In the genomic region with DNA sequence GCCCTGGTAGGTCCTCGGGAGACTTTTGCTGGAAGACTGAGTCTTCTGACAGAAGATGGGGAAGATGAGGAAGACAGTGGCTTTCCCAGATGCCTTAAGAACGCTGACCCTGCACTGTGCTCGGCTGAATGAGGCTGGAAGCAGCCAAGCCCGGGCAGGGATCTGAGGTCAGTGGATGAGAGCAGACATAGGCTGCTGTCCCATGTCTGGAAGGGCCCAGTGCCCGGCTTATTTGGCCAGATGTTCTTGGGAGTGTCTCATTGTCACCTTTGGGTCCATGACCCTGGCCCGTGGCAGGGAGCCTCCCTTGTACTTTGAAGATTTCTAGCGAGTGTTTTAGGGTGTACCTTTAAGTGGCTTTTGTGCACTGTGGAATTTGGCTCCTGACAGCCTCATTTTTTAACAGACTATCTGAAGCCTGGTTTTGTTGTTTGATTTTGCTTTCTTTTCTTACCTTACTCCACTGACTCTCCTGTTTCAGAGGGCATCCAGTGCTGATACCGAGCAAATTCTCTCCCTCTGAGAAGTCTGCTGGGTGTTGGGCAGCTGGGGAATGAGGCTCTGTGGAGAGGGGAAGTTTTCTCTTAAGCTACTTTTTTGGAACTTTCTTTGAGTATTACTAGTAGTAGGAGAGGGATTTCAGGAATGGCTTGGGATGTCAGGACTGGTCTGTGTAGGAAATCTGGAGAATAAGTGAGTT, we compare ENCODE assay signal across 15 cellular contexts.
DNase-seq lines count a peak whose midpoint lies in the region; ATAC-seq and TF ChIP-seq lines count a peak whose summit lies in the region.
"Had no signal": no experiment of that assay in that cellular context is flagged by ENCODE, and none has a peak within 500 bp of the region (broad histone marks: within the 10 kb centered on the region; RNA-seq: fewer than 3 reads in every experiment).

No MANE protein-coding gene starts in this region.

- H4K8ac ChIP-seq in H9 (replicated peaks; ENCODE audit: insufficient read length, low read depth, low read length): no peak overlapping the region

- no peak overlapping the region for H3K4me3 ChIP-seq in mucosa of descending colon
- H3K4me3 ChIP-seq in stomach: no peak overlapping the region
- H3K4me3 ChIP-seq: GM12878, spleen had no signal

- H3K9ac ChIP-seq in H9 (ENCODE audit: extremely low read depth, insufficient read length, low read length): no peak overlapping the region

- DNase-seq in H9 (no peak), globus pallidus (ENCODE audit: low spot score) (peak; percentile 63), mucosa of descending colon (no peak), substantia nigra (lab: John Stamatoyannopoulos, UW) (peak in 11 of 49 donors; percentile 6 to 42 (median 12)), stomach (no peak)
- no peak for DNase-seq in CD4-positive, alpha-beta T cell
- DNase-seq: activated effector memory CD4-positive, alpha-beta T cell treated with Interleukin-2 at 50 U/mL for 16 hours; NCI-H1417; SHP77 treated with DMSO at 0.1 percent for 48 hours; spleen; stimulated activated naive CD4-positive, alpha-beta T cell had no signal

- no peak overlapping the region for H3K27ac ChIP-seq in H9 (ENCODE audit: insufficient read length, low read depth, low read length)
- peak overlapping the region; percentile 69 for H3K27ac ChIP-seq in substantia nigra (ENCODE audit: low read depth, low read length, poor library complexity, severe bottlenecking)
- no peak overlapping the region for H3K27ac ChIP-seq in CD4-positive, alpha-beta T cell (ENCODE audit: low read depth, low read length)
- peak overlapping the region in 2 of 5 donors; percentile 25 to 57 for H3K27ac ChIP-seq in stomach
- H3K27ac ChIP-seq: HL-60, spleen had no signal

- H3K14ac ChIP-seq in H9 (ENCODE audit: insufficient read depth, low read length): no peak overlapping the region; the same call in 1 of the 2 replicates

- no peak overlapping the region for H3K4ac ChIP-seq in H9 (ENCODE audit: low read depth, low read length)

- no peak overlapping the region for H3K23ac ChIP-seq in H9 (ENCODE audit: insufficient read length, low read depth, low read length)

- H3K4me1 Mint-ChIP-seq in H9: peaks cover 0 to 7% of the 10 kb centered on the region in 2 experiments; a peak in 2 of 4 replicates
- H3K4me1 Mint-ChIP-seq in CD4-positive, alpha-beta T cell (ENCODE audit: low read depth): no peaks in the 10 kb centered on the region

- H3K9me3 Mint-ChIP-seq in H9: no peaks in the 10 kb centered on the region
- no peaks in the 10 kb centered on the region for H3K9me3 Mint-ChIP-seq in CD4-positive, alpha-beta T cell

- no peaks in the 10 kb centered on the region; the same call in 1 of the 2 replicates for H3K27me3 Mint-ChIP-seq in H9 (ENCODE audit: low read depth)
- H3K27me3 Mint-ChIP-seq in CD4-positive, alpha-beta T cell: peaks cover 19% of the 10 kb centered on the region

- no peak overlapping the region for H3K27ac Mint-ChIP-seq in H9
- no peak overlapping the region for H3K27ac Mint-ChIP-seq in CD4-positive, alpha-beta T cell

- no peak overlapping the region for H2BK5ac ChIP-seq in H9 (ENCODE audit: insufficient read length, low read length)

- no peak overlapping the region for H3K4me3 Mint-ChIP-seq in H9
- no peak overlapping the region for H3K4me3 Mint-ChIP-seq in CD4-positive, alpha-beta T cell

- intact Hi-C loops in mucosa of descending colon (cut with DNase I, micrococcal nuclease) (no loop called here), stomach (cut with DNase I; ENCODE audit: low total_unique reads) (no loop called here)
- intact Hi-C loops in CD4-positive, alpha-beta T cell (cut with DNase I, micrococcal nuclease): no loop called here

- no peak overlapping the region for H2AK5ac ChIP-seq in H9 (ENCODE audit: insufficient read length, low read length)

- no peak overlapping the region for H2BK12ac ChIP-seq in H9 (ENCODE audit: insufficient read length, low read depth, low read length)

- no peak for TF ChIP-seq POLR2A in stomach (IDR thresholded peaks at IDR 0.05)

- H3K4me1 ChIP-seq in H9 (ENCODE audit: insufficient read depth, low read length) (no peaks in the 10 kb centered on the region), mucosa of descending colon (ENCODE audit: low read depth) (no peaks in the 10 kb centered on the region), stomach (no peaks in the 10 kb centered on the region)
- H3K4me1 ChIP-seq: spleen had no signal

- no peak overlapping the region for H3K18ac ChIP-seq in H9 (ENCODE audit: insufficient read length, low read depth, low read length)

- H4K5ac ChIP-seq in H9 (ENCODE audit: insufficient read length, low read depth, low read length): no peak overlapping the region

- CTCF ChIA-PET in CD4-positive, alpha-beta T cell (lab: Charles Lee): no interaction called here

- H4K91ac ChIP-seq in H9 (ENCODE audit: insufficient read length, low read depth, low read length): no peak overlapping the region

- H3K36me3 ChIP-seq in mucosa of descending colon (ENCODE audit: low read depth): no peaks in the 10 kb centered on the region
- no peaks in the 10 kb centered on the region for H3K36me3 ChIP-seq in stomach
- H3K36me3 ChIP-seq: spleen had no signal

- H2AFZ ChIP-seq in H9 (ENCODE audit: low read length): no peak overlapping the region

- no peaks in the 10 kb centered on the region for H3K23me2 ChIP-seq in H9 (ENCODE audit: insufficient read length, low read depth, low read length, poor library complexity, severe bottlenecking)

- no peak overlapping the region for H3T11ph ChIP-seq in H9 (ENCODE audit: low read length)

- no peaks in the 10 kb centered on the region for H4K20me1 ChIP-seq in H9 (ENCODE audit: control insufficient read depth, insufficient read depth, insufficient read length)

- TF ChIP-seq CTCF in H9 (conservative IDR thresholded peaks at IDR 0.05) (no peak), mucosa of descending colon (IDR thresholded peaks at IDR 0.05) (no peak), stomach (IDR thresholded peaks at IDR 0.05) (no peak)
- TF ChIP-seq CTCF in CD4-positive, alpha-beta T cell (IDR thresholded peaks at IDR 0.05): no peak

- H3K9me3 ChIP-seq in H9 (ENCODE audit: control insufficient read depth, low read depth, low read length) (no peaks in the 10 kb centered on the region), mucosa of descending colon (no peaks in the 10 kb centered on the region), stomach (no peaks in the 10 kb centered on the region)
- no peaks in the 10 kb centered on the region for H3K9me3 ChIP-seq in CD4-positive, alpha-beta T cell (ENCODE audit: control insufficient read depth, low read length)
- H3K9me3 ChIP-seq: spleen had no signal

- ATAC-seq in mucosa of descending colon: peak; percentile 25
- no peak for ATAC-seq in CD4-positive, alpha-beta T cell (ENCODE audit: poor library complexity)
- ATAC-seq in HG02973 (IDR thresholded peaks at IDR 0.05; ENCODE audit: unreplicated experiment): no peak
- ATAC-seq in GM18909 (IDR thresholded peaks at IDR 0.05; ENCODE audit: poor library complexity, unreplicated experiment): no peak
- ATAC-seq: GM12878 had no signal

- no peaks in the 10 kb centered on the region for H3K79me1 ChIP-seq in H9 (ENCODE audit: insufficient read depth, low read depth, low read length, poor library complexity, severe bottlenecking)

- no peaks in the 10 kb centered on the region for H3K27me3 ChIP-seq in H9 (ENCODE audit: insufficient read depth, low read length)
- H3K27me3 ChIP-seq in CD4-positive, alpha-beta T cell (ENCODE audit: control insufficient read depth, insufficient read depth, low read length): peaks cover 5% of the 10 kb centered on the region
- H3K27me3 ChIP-seq in stomach: peaks cover 0 to 9% (median 0%) of the 10 kb centered on the region in 3 donors

- WGBS in H9 (ENCODE audit: extremely low coverage, insufficient read length, low lambda C conversion rate): no CpG with 5 or more reads among the region's 8 CpGs
- WGBS in stomach, 5 donors: 58 to 77% (median 64%) methylated on average over 8 of the region's 8 CpGs

- POLR2A ChIA-PET in CD4-positive, alpha-beta T cell (lab: Charles Lee): no interaction called here

- H3K4me2 ChIP-seq in H9 (ENCODE audit: insufficient read depth, insufficient read length, low read length): no peak overlapping the region

- no peak overlapping the region for H2BK20ac ChIP-seq in H9 (ENCODE audit: low read depth, low read length, poor library complexity, severe bottlenecking)

- H3K36me3 Mint-ChIP-seq in H9 (ENCODE audit: insufficient read depth in 1 of 3, low read depth in 3 of 3): no peaks in the 10 kb centered on the region
- H3K36me3 Mint-ChIP-seq in CD4-positive, alpha-beta T cell (ENCODE audit: low read depth): no peaks in the 10 kb centered on the region

- no peak overlapping the region for H3K56ac ChIP-seq in H9 (ENCODE audit: insufficient read length, low read depth, low read length)

- H2BK120ac ChIP-seq in H9 (ENCODE audit: low read depth, low read length, poor library complexity, severe bottlenecking): peak overlapping the region; percentile 44

- no peak overlapping the region for H2BK15ac ChIP-seq in H9 (ENCODE audit: low read depth, low read length)

- H3K79me2 ChIP-seq in H9 (ENCODE audit: insufficient read depth, low read length): no peaks in the 10 kb centered on the region

- no peak for TF ChIP-seq EP300 in stomach (IDR thresholded peaks at IDR 0.05)
